In the genomic region with DNA sequence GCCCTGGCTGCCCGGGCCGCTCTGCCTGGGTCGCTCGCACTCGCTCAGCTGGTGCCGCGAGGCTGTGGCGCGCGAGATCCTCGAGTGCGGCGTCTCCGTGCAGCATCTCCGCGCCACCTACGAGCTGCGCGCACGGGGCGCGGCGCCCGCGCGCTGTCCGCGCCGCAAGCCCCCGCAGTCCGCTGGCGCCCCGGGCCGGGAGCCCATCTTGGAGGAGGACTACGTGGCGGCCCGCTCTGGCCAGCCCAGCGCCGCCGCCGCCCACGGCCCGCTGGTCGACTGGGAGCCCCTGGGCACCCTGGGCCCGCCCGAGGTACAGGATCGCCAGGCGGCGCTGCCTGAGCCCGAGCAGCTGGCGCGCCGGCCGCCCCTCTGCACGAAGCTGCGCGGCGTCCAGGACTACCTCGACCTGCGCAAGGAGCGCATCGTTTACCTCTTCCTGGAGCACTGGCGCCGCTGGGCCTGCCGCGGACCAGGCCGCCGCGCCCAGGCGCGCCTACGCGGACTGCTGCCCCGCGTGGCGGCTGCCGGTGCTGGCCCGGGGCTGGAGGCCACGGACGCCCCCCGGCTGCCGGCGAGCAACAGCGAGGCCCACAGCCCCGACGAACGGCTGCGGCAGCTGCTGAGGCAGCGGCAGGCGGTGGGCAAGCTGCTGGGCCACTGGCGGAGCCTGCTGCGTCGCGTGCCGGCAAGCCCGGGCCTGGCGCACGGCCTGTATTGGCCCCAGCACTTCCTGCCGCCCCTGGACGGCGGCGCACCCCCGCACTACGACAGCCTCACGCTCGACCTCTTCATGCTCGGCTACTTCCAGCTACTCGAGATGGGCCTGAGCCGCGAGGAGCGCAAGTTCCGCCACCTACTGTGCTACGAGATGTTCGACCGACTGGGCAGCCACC, we compare ENCODE assay signal across 2 cellular contexts.
TF ChIP-seq lines count a peak whose summit lies in the region.

No MANE protein-coding gene starts in this region.

TF ChIP-seq in IMR-90, 13 proteins besides CTCF, POLR2A, EP300 and RAD21:
- TF ChIP-seq MAZ (IDR thresholded peaks at IDR 0.05; ENCODE audit: borderline replicate concordance, low read depth, low read length) (no peak), CHD1 (IDR thresholded peaks at IDR 0.05; ENCODE audit: low read depth, low read length) (no peak), MXI1 (IDR thresholded peaks at IDR 0.05; ENCODE audit: borderline replicate concordance, low read depth, low read length) (no peak), CEBPB (IDR thresholded peaks at IDR 0.05; ENCODE audit: low read depth, low read length) (no peak), NFE2L2 (IDR thresholded peaks at IDR 0.05; ENCODE audit: low read depth, low read length) (no peak), FOS (IDR thresholded peaks at IDR 0.05; ENCODE audit: low read depth, low read length) (no peak), RCOR1 (IDR thresholded peaks at IDR 0.05; ENCODE audit: insufficient replicate concordance, low read length) (no peak), RFX5 (IDR thresholded peaks at IDR 0.05; ENCODE audit: low read depth, low read length) (no peak), BHLHE40 (IDR thresholded peaks at IDR 0.05; ENCODE audit: low read depth, low read length) (no peak), SMC3 (IDR thresholded peaks at IDR 0.05; ENCODE audit: low read depth, low read length) (no peak), MAFK (IDR thresholded peaks at IDR 0.05; ENCODE audit: low read depth, low read length) (no peak)
- TF ChIP-seq, protein P1, sequence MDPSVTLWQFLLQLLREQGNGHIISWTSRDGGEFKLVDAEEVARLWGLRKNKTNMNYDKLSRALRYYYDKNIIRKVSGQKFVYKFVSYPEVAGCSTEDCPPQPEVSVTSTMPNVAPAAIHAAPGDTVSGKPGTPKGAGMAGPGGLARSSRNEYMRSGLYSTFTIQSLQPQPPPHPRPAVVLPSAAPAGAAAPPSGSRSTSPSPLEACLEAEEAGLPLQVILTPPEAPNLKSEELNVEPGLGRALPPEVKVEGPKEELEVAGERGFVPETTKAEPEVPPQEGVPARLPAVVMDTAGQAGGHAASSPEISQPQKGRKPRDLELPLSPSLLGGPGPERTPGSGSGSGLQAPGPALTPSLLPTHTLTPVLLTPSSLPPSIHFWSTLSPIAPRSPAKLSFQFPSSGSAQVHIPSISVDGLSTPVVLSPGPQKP (IDR thresholded peaks at IDR 0.05; ENCODE audit: borderline replicate concordance, low read depth, low read length): no peak
- TF ChIP-seq, protein P2, sequence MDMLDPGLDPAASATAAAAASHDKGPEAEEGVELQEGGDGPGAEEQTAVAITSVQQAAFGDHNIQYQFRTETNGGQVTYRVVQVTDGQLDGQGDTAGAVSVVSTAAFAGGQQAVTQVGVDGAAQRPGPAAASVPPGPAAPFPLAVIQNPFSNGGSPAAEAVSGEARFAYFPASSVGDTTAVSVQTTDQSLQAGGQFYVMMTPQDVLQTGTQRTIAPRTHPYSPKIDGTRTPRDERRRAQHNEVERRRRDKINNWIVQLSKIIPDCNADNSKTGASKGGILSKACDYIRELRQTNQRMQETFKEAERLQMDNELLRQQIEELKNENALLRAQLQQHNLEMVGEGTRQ (IDR thresholded peaks at IDR 0.05; ENCODE audit: low read depth, low read length): no peak

TF ChIP-seq in GM12878, 131 proteins besides CTCF, POLR2A, EP300 and RAD21:
- TF ChIP-seq SMAD5 (IDR thresholded peaks at IDR 0.05; ENCODE audit: low read depth) (no peak), SIN3A (IDR thresholded peaks at IDR 0.05; ENCODE audit: low read depth, low read length) (no peak), BHLHE40 (IDR thresholded peaks at IDR 0.05; ENCODE audit: borderline replicate concordance in 1 of 2, low read depth in 2 of 2, low read length in 1 of 2) (peak in 1 of 2 experiments; percentile 45; a peak in 1 of 4 replicates), HDAC6 (IDR thresholded peaks at IDR 0.05; ENCODE audit: unreplicated experiment) (peak; percentile 80), CBX3 (IDR thresholded peaks at IDR 0.05; ENCODE audit: borderline replicate concordance, low read depth) (no peak), ZNF384 (IDR thresholded peaks at IDR 0.05; ENCODE audit: borderline replicate concordance, low read depth, low read length) (no peak)
TF ChIP-seq in GM12878: peak in this region for 2.
